20 cellular contexts compared by ENCODE assay signal in genomic region chr5:80704221-80704620, GRCh38. TPM values are rescaled to one million over a fixed set of nuclear protein-coding genes. Genes with fewer than 3 reads are reported as not detected.
DNase-seq lines count a peak whose midpoint lies in the region; ATAC-seq and TF ChIP-seq lines count a peak whose summit lies in the region.
"Had no signal": no experiment of that assay in that cellular context is flagged by ENCODE, and none has a peak within 500 bp of the region (broad histone marks: within the 10 kb centered on the region; RNA-seq: fewer than 3 reads in every experiment).

No MANE protein-coding gene starts in this region.

- H3K9me3 Mint-ChIP-seq in activated CD8-positive, alpha-beta T cell treated with anti-CD3 and anti-CD28 coated beads, Interleukin-2, amount 10 ng/mL, durations not matched to agents 7 days and 5 days (ENCODE audit: insufficient read depth) = no peaks in the 10 kb centered on the region
- no peaks in the 10 kb centered on the region for H3K9me3 Mint-ChIP-seq in activated CD8-positive, alpha-beta T cell treated with anti-CD3 and anti-CD28 coated beads for 36 hours
- H3K9me3 Mint-ChIP-seq in central memory CD8-positive, alpha-beta T cell = no peaks in the 10 kb centered on the region
- no peaks in the 10 kb centered on the region for H3K9me3 Mint-ChIP-seq in neural progenitor cell
- H3K9me3 Mint-ChIP-seq in stimulated activated effector memory CD8-positive, alpha-beta T cell treated with anti-CD3 and anti-CD28 coated beads, Interleukin-12 subunit alpha, Interleukin-12 subunit beta, amount 100 ng/mL, for 72 hours = no peaks in the 10 kb centered on the region

- H3K4me1 ChIP-seq in neural progenitor cell (peaks cover 3% of the 10 kb centered on the region), smooth muscle cell (ENCODE audit: low read depth) (peaks cover 12% of the 10 kb centered on the region)

- H3K36me3 ChIP-seq in neural progenitor cell = no peaks in the 10 kb centered on the region
- H3K36me3 ChIP-seq in smooth muscle cell (ENCODE audit: low read depth) = no peaks in the 10 kb centered on the region

- CTCF ChIA-PET in activated CD8-positive, alpha-beta T cell treated with anti-CD3 and anti-CD28 coated beads, Interleukin-2, amount 10 ng/mL, durations not matched to agents 7 days and 5 days (lab: Charles Lee) = interaction anchor here (1.4 kb wide), 1 partner anchor 17 kb away, joined by 5 read pairs; no protein-coding TSS in a partner anchor
- CTCF ChIA-PET in activated CD8-positive, alpha-beta T cell treated with anti-CD3 and anti-CD28 coated beads for 36 hours (lab: Charles Lee) = interaction anchor here (0.9 to 1.4 kb wide), 4 partner anchors 10 to 489 kb away, joined by 3 to 6 read pairs (median 3); no protein-coding TSS in a partner anchor

- H3K4me3 ChIP-seq in Jurkat, Clone E6-1 (ENCODE audit: low read length) = no peak overlapping the region
- no peak overlapping the region for H3K4me3 ChIP-seq in neural progenitor cell
- no peak overlapping the region for H3K4me3 ChIP-seq in smooth muscle cell

- H3F3A ChIP-seq in neural progenitor cell (ENCODE audit: low read depth) = no peaks in the 10 kb centered on the region
- H3F3A ChIP-seq in smooth muscle cell (ENCODE audit: low read depth) = no peaks in the 10 kb centered on the region

- TF ChIP-seq CTCF in activated CD8-positive, alpha-beta T cell treated with anti-CD3 and anti-CD28 coated beads for 36 hours (IDR thresholded peaks at IDR 0.05) = no peak
- no peak for TF ChIP-seq CTCF in neural progenitor cell (IDR thresholded peaks at IDR 0.05)
- TF ChIP-seq CTCF in smooth muscle cell (IDR thresholded peaks at IDR 0.05; ENCODE audit: borderline replicate concordance, insufficient read depth, poor library complexity, severe bottlenecking) = no peak

- H3K79me2 ChIP-seq in neural progenitor cell (ENCODE audit: low read depth) = no peaks in the 10 kb centered on the region
- H3K79me2 ChIP-seq in smooth muscle cell (ENCODE audit: low read depth) = no peaks in the 10 kb centered on the region

- peaks cover 25% of the 10 kb centered on the region for H3K36me3 Mint-ChIP-seq in activated CD8-positive, alpha-beta T cell treated with anti-CD3 and anti-CD28 coated beads, Interleukin-2, amount 10 ng/mL, durations not matched to agents 7 days and 5 days (ENCODE audit: low read depth)
- H3K36me3 Mint-ChIP-seq in activated CD8-positive, alpha-beta T cell treated with anti-CD3 and anti-CD28 coated beads for 36 hours (ENCODE audit: low read depth) = peaks cover 20% of the 10 kb centered on the region
- H3K36me3 Mint-ChIP-seq in central memory CD8-positive, alpha-beta T cell (ENCODE audit: insufficient read depth) = peaks cover 5% of the 10 kb centered on the region
- H3K36me3 Mint-ChIP-seq in neural progenitor cell = peaks cover 3% of the 10 kb centered on the region
- H3K36me3 Mint-ChIP-seq in stimulated activated effector memory CD8-positive, alpha-beta T cell treated with anti-CD3 and anti-CD28 coated beads, Interleukin-12 subunit alpha, Interleukin-12 subunit beta, amount 100 ng/mL, for 72 hours = peaks cover 12% of the 10 kb centered on the region

- no peaks in the 10 kb centered on the region for H3K9me3 ChIP-seq in neural progenitor cell (ENCODE audit: low read depth)
- no peaks in the 10 kb centered on the region for H3K9me3 ChIP-seq in smooth muscle cell (replicated peaks; ENCODE audit: low read depth)

- no peak overlapping the region for H3K27ac ChIP-seq in neural progenitor cell
- H3K27ac ChIP-seq in smooth muscle cell (ENCODE audit: low read depth) = no peak overlapping the region
- H3K27ac ChIP-seq: C4-2B had no signal

- peak overlapping the region; percentile 36 for H3K27ac Mint-ChIP-seq in activated CD8-positive, alpha-beta T cell treated with anti-CD3 and anti-CD28 coated beads, Interleukin-2, amount 10 ng/mL, durations not matched to agents 7 days and 5 days
- no peak overlapping the region for H3K27ac Mint-ChIP-seq in activated CD8-positive, alpha-beta T cell treated with anti-CD3 and anti-CD28 coated beads for 36 hours
- peak overlapping the region; percentile 46 for H3K27ac Mint-ChIP-seq in central memory CD8-positive, alpha-beta T cell (ENCODE audit: low read depth)
- H3K27ac Mint-ChIP-seq in neural progenitor cell = peak overlapping the region; percentile 17
- H3K27ac Mint-ChIP-seq in stimulated activated effector memory CD8-positive, alpha-beta T cell treated with anti-CD3 and anti-CD28 coated beads, Interleukin-12 subunit alpha, Interleukin-12 subunit beta, amount 100 ng/mL, for 72 hours = no peak overlapping the region

- H3K9ac ChIP-seq in neural progenitor cell (no peak overlapping the region), smooth muscle cell (ENCODE audit: low read depth) (no peak overlapping the region)

- no peak overlapping the region for H3K4me3 Mint-ChIP-seq in activated CD8-positive, alpha-beta T cell treated with anti-CD3 and anti-CD28 coated beads, Interleukin-2, amount 10 ng/mL, durations not matched to agents 7 days and 5 days
- no peak overlapping the region for H3K4me3 Mint-ChIP-seq in activated CD8-positive, alpha-beta T cell treated with anti-CD3 and anti-CD28 coated beads for 36 hours
- no peak overlapping the region for H3K4me3 Mint-ChIP-seq in central memory CD8-positive, alpha-beta T cell
- H3K4me3 Mint-ChIP-seq in neural progenitor cell = no peak overlapping the region
- no peak overlapping the region for H3K4me3 Mint-ChIP-seq in stimulated activated effector memory CD8-positive, alpha-beta T cell treated with anti-CD3 and anti-CD28 coated beads, Interleukin-12 subunit alpha, Interleukin-12 subunit beta, amount 100 ng/mL, for 72 hours

- H3K27me3 ChIP-seq in neural progenitor cell (no peaks in the 10 kb centered on the region), smooth muscle cell (ENCODE audit: low read depth) (no peaks in the 10 kb centered on the region)

- H3K4me2 ChIP-seq in neural progenitor cell = no peak overlapping the region
- H3K4me2 ChIP-seq in smooth muscle cell = no peak overlapping the region

- peaks cover 23% of the 10 kb centered on the region for H3K4me1 Mint-ChIP-seq in activated CD8-positive, alpha-beta T cell treated with anti-CD3 and anti-CD28 coated beads, Interleukin-2, amount 10 ng/mL, durations not matched to agents 7 days and 5 days (ENCODE audit: low read depth)
- H3K4me1 Mint-ChIP-seq in activated CD8-positive, alpha-beta T cell treated with anti-CD3 and anti-CD28 coated beads for 36 hours (ENCODE audit: low read depth) = peaks cover 10% of the 10 kb centered on the region
- peaks cover 23% of the 10 kb centered on the region for H3K4me1 Mint-ChIP-seq in central memory CD8-positive, alpha-beta T cell
- peaks cover 3% of the 10 kb centered on the region for H3K4me1 Mint-ChIP-seq in neural progenitor cell
- peaks cover 19% of the 10 kb centered on the region for H3K4me1 Mint-ChIP-seq in stimulated activated effector memory CD8-positive, alpha-beta T cell treated with anti-CD3 and anti-CD28 coated beads, Interleukin-12 subunit alpha, Interleukin-12 subunit beta, amount 100 ng/mL, for 72 hours

- intact Hi-C loops in activated CD8-positive, alpha-beta T cell treated with anti-CD3 and anti-CD28 coated beads for 36 hours (cut with micrococcal nuclease) = no loop called here

- ATAC-seq in activated CD8-positive, alpha-beta T cell treated with anti-CD3 and anti-CD28 coated beads, Interleukin-2, amount 10 ng/mL, durations not matched to agents 7 days and 5 days = no peak
- no peak for ATAC-seq in activated CD8-positive, alpha-beta T cell treated with anti-CD3 and anti-CD28 coated beads for 36 hours
- ATAC-seq in central memory CD8-positive, alpha-beta T cell (replicated peaks; ENCODE audit: extremely low read depth, poor library complexity, severe bottlenecking) = no peak
- ATAC-seq in stimulated activated effector memory CD8-positive, alpha-beta T cell treated with anti-CD3 and anti-CD28 coated beads, Interleukin-12 subunit alpha, Interleukin-12 subunit beta, amount 100 ng/mL, for 72 hours = no peak

- no peaks in the 10 kb centered on the region for H4K20me1 ChIP-seq in neural progenitor cell (ENCODE audit: low read depth)
- no peaks in the 10 kb centered on the region for H4K20me1 ChIP-seq in smooth muscle cell (ENCODE audit: low read depth)

- WGBS in smooth muscle cell (ENCODE audit: low lambda C conversion rate) = 86% methylated on average over 1 of the region's 1 CpG

- H3K27me3 Mint-ChIP-seq in activated CD8-positive, alpha-beta T cell treated with anti-CD3 and anti-CD28 coated beads, Interleukin-2, amount 10 ng/mL, durations not matched to agents 7 days and 5 days (ENCODE audit: low read depth) = no peaks in the 10 kb centered on the region
- no peaks in the 10 kb centered on the region for H3K27me3 Mint-ChIP-seq in activated CD8-positive, alpha-beta T cell treated with anti-CD3 and anti-CD28 coated beads for 36 hours
- H3K27me3 Mint-ChIP-seq in central memory CD8-positive, alpha-beta T cell = no peaks in the 10 kb centered on the region
- no peaks in the 10 kb centered on the region for H3K27me3 Mint-ChIP-seq in neural progenitor cell (ENCODE audit: insufficient read depth, low read depth)

- H2AFZ ChIP-seq in neural progenitor cell (replicated peaks) = no peak overlapping the region
- H2AFZ ChIP-seq in smooth muscle cell (ENCODE audit: low read depth) = no peak overlapping the region

- DNase-seq in activated CD8-positive, alpha-beta T cell treated with anti-CD3 and anti-CD28 coated beads, Interleukin-2, amount 10 ng/mL, durations not matched to agents 7 days and 5 days = no peak
- no peak for DNase-seq in activated CD8-positive, alpha-beta T cell treated with anti-CD3 and anti-CD28 coated beads for 36 hours
- peak; percentile 62 for DNase-seq in Jurkat, Clone E6-1 (ENCODE audit: low read depth, low spot score)
- DNase-seq in central memory CD8-positive, alpha-beta T cell (ENCODE audit: low spot score in 2 of 2) = no peak
- no peak for DNase-seq in neural progenitor cell (ENCODE audit: low spot score)
- no peak for DNase-seq in stimulated activated CD4-positive, alpha-beta T cell treated with anti-CD3 and anti-CD28 coated beads, Interleukin-4, amount 100 ng/mL, for 4 hours
- DNase-seq in stimulated activated effector memory CD8-positive, alpha-beta T cell treated with anti-CD3 and anti-CD28 coated beads, Interleukin-12 subunit alpha, Interleukin-12 subunit beta, amount 100 ng/mL, for 72 hours (ENCODE audit: low spot score in 2 of 2) = no peak
- DNase-seq in smooth muscle cell (lab: John Stamatoyannopoulos, UW; ENCODE audit: unreplicated experiment) = no peak
- DNase-seq: 8988T, COR-L47, DMS153, Kasumi-1, MV-4-11, NCI-H1436, NCI-H2081, NCI-H2227 treated with DMSO at 0.1 percent for 48 hours, NCI-H524 treated with DMSO at 0.1 percent for 48 hours, OCI-M1, RPMI8226 had no signal

- POLR2A ChIA-PET in activated CD8-positive, alpha-beta T cell treated with anti-CD3 and anti-CD28 coated beads, Interleukin-2, amount 10 ng/mL, durations not matched to agents 7 days and 5 days (lab: Charles Lee) = no interaction called here
- POLR2A ChIA-PET in activated CD8-positive, alpha-beta T cell treated with anti-CD3 and anti-CD28 coated beads for 36 hours (lab: Charles Lee) = no interaction called here

RNA-seq across cellular contexts. Expression of gene DHFR, which starts 49.4 kb away (rescaled TPM):
- total RNA-seq in activated CD8-positive, alpha-beta T cell treated with anti-CD3 and anti-CD28 coated beads, Interleukin-2, amount 10 ng/mL, durations not matched to agents 7 days and 5 days = 100 to 1,000 TPM in 1 of 2 experiments, 10 to 100 TPM in 1; 96.2 to 102 TPM
- 100 to 1,000 TPM; 107 to 109 TPM for total RNA-seq in activated CD8-positive, alpha-beta T cell treated with anti-CD3 and anti-CD28 coated beads for 36 hours
- 98.2 TPM for polyA plus RNA-seq in Jurkat, Clone E6-1 (2012; ENCODE audit: insufficient read depth, insufficient read length)
- total RNA-seq in neural progenitor cell (ENCODE audit: low replicate concordance) (107 and 128 TPM in 2 replicates), smooth muscle cell (16.5 and 19.9 TPM in 2 replicates)
- 3.5 and 7.4 TPM in 2 replicates for polyA plus RNA-seq in smooth muscle cell

RNA-seq across cellular contexts. Expression of gene MSH3, which starts 49.8 kb away (rescaled TPM):
- total RNA-seq in activated CD8-positive, alpha-beta T cell treated with anti-CD3 and anti-CD28 coated beads, Interleukin-2, amount 10 ng/mL, durations not matched to agents 7 days and 5 days = 10 to 100 TPM; 20.1 to 20.3 TPM
- total RNA-seq in activated CD8-positive, alpha-beta T cell treated with anti-CD3 and anti-CD28 coated beads for 36 hours = 10 to 100 TPM; 23.0 to 23.4 TPM
- polyA plus RNA-seq in Jurkat, Clone E6-1 (2012; ENCODE audit: insufficient read depth, insufficient read length) = 13.1 TPM
- total RNA-seq in neural progenitor cell (ENCODE audit: low replicate concordance) (16.6 and 26.1 TPM in 2 replicates), smooth muscle cell (12.6 and 12.8 TPM in 2 replicates)
- polyA plus RNA-seq in smooth muscle cell = 4.7 and 5.1 TPM in 2 replicates

Comparison
In these comparisons a context has a peak if more than half of its experiments do, and no peak if none do; other contexts are left out.
1. H3K27ac Mint-ChIP-seq: peak in activated CD8-positive, alpha-beta T cell treated with anti-CD3 and anti-CD28 coated beads, Interleukin-2, amount 10 ng/mL, durations not matched to agents 7 days and 5 days (single experiment), central memory CD8-positive, alpha-beta T cell (single experiment) and neural progenitor cell (single experiment); none in activated CD8-positive, alpha-beta T cell treated with anti-CD3 and anti-CD28 coated beads for 36 hours (single experiment) and stimulated activated effector memory CD8-positive, alpha-beta T cell treated with anti-CD3 and anti-CD28 coated beads, Interleukin-12 subunit alpha, Interleukin-12 subunit beta, amount 100 ng/mL, for 72 hours (single experiment).